14 cellular contexts compared by ENCODE assay signal in genomic region chr20:58130574-58130973, GRCh38.
DNase-seq lines count a peak whose midpoint lies in the region; FAIRE-seq and TF ChIP-seq lines count a peak whose summit lies in the region.
"Had no signal": no experiment of that assay in that cellular context is flagged by ENCODE, and none has a peak within 500 bp of the region (broad histone marks: within the 10 kb centered on the region; RNA-seq: fewer than 3 reads in every experiment).

No MANE protein-coding gene starts in this region.

- peak overlapping the region; percentile 64 for H2AFZ ChIP-seq in osteoblast (ENCODE audit: low read length)

- peaks cover 66% of the 10 kb centered on the region for H3K4me1 ChIP-seq in BLaER1
- H3K4me1 ChIP-seq in SJCRH30 = peaks cover 41% of the 10 kb centered on the region
- peaks cover 5 to 26% (median 21%) of the 10 kb centered on the region in 4 donors for H3K4me1 ChIP-seq in esophagus muscularis mucosa
- H3K4me1 ChIP-seq in osteoblast (ENCODE audit: insufficient read depth, low read length) = peaks cover 24% of the 10 kb centered on the region
- peaks cover 0 to 23% (median 14%) of the 10 kb centered on the region in 4 donors for H3K4me1 ChIP-seq in stomach
- H3K4me1 ChIP-seq in effector memory CD4-positive, alpha-beta T cell (ENCODE audit: control insufficient read depth, insufficient read depth, low read length, poor library complexity, severe bottlenecking) = no peaks in the 10 kb centered on the region
- H3K4me1 ChIP-seq: body of pancreas had no signal

- TF ChIP-seq EP300 in esophagus muscularis mucosa (IDR thresholded peaks at IDR 0.05) (no peak), stomach (IDR thresholded peaks at IDR 0.05) (no peak)

- H3K27ac ChIP-seq in BLaER1 (no peak overlapping the region), SJCRH30 (peak overlapping the region; percentile 81), esophagus muscularis mucosa (replicated peaks in 1 of 4) (peak overlapping the region in 2 of 4 donors; percentile 41 to 53), osteoblast (ENCODE audit: low read depth, low read length) (no peak overlapping the region), stomach (peak overlapping the region in 1 of 5 donors; percentile 47)
- no peak overlapping the region for H3K27ac ChIP-seq in effector memory CD4-positive, alpha-beta T cell (ENCODE audit: insufficient read depth, low read length, poor library complexity, severe bottlenecking)
- H3K27ac ChIP-seq: body of pancreas had no signal

- H3K4me2 ChIP-seq in BLaER1 (peak overlapping the region; percentile 79), osteoblast (ENCODE audit: insufficient read depth, low read length) (peak overlapping the region; percentile 83)

- peaks cover 15% of the 10 kb centered on the region for H3K9me3 ChIP-seq in BLaER1
- H3K9me3 ChIP-seq in SJCRH30 (replicated peaks) = peaks cover 7% of the 10 kb centered on the region
- H3K9me3 ChIP-seq in esophagus muscularis mucosa = peaks cover 0 to 6% (median under 1%) of the 10 kb centered on the region in 4 donors
- no peaks in the 10 kb centered on the region for H3K9me3 ChIP-seq in osteoblast (ENCODE audit: low read depth, low read length)
- peaks cover 0 to 13% (median 1%) of the 10 kb centered on the region in 4 donors for H3K9me3 ChIP-seq in stomach
- no peaks in the 10 kb centered on the region for H3K9me3 ChIP-seq in effector memory CD4-positive, alpha-beta T cell (ENCODE audit: control insufficient read depth, low read length)
- H3K9me3 ChIP-seq: body of pancreas had no signal

- DNase-seq in SJCRH30 = peak; percentile 88 to 92
- peak; percentile 72 for DNase-seq in esophagus muscularis mucosa (ENCODE audit: extremely low spot score)
- no peak for DNase-seq in osteoblast (ENCODE audit: insufficient read length, low spot score, missing footprints)
- no peak for DNase-seq in stomach
- DNase-seq in H54 (ENCODE audit: insufficient read length, low spot score) = no peak
- no peak for DNase-seq in activated gamma-delta T cell (lab: John Stamatoyannopoulos, UW)
- no peak for DNase-seq in effector memory CD4-positive, alpha-beta T cell
- DNase-seq: activated naive CD4-positive, alpha-beta T cell; body of pancreas; dorsolateral prefrontal cortex; mammary epithelial cell; NCI-H524 treated with DMSO at 0.1 percent for 48 hours had no signal

- H3K4me3 ChIP-seq in BLaER1 (no peak overlapping the region), SJCRH30 (peak overlapping the region; percentile 45), esophagus muscularis mucosa (no peak overlapping the region), osteoblast (ENCODE audit: insufficient read depth, low read length) (no peak overlapping the region), stomach (no peak overlapping the region)
- no peak overlapping the region for H3K4me3 ChIP-seq in effector memory CD4-positive, alpha-beta T cell (ENCODE audit: insufficient read depth, low read depth, low read length, poor library complexity, severe bottlenecking)
- H3K4me3 ChIP-seq: body of pancreas had no signal

- H3K79me2 ChIP-seq in osteoblast (ENCODE audit: insufficient read depth, low read length) = no peaks in the 10 kb centered on the region

- intact Hi-C loops in esophagus muscularis mucosa (cut with DNase I) (no loop called here), stomach (cut with DNase I; ENCODE audit: low total_unique reads) (no loop called here)

- no peak for FAIRE-seq in H54 (lab: Jason Lieb, UNC)
- FAIRE-seq: GM12892 had no signal

- TF ChIP-seq CTCF in esophagus muscularis mucosa (IDR thresholded peaks at IDR 0.05) (no peak), osteoblast (IDR thresholded peaks at IDR 0.05; ENCODE audit: extremely low read depth, low read depth, low read length) (no peak), stomach (IDR thresholded peaks at IDR 0.05) (no peak)

- no peak overlapping the region for H3K9ac ChIP-seq in BLaER1

- peaks cover 7% of the 10 kb centered on the region for H3K27me3 ChIP-seq in BLaER1
- no peaks in the 10 kb centered on the region for H3K27me3 ChIP-seq in SJCRH30
- H3K27me3 ChIP-seq in esophagus muscularis mucosa = peaks cover 0 to 20% (median 3%) of the 10 kb centered on the region in 4 donors
- H3K27me3 ChIP-seq in osteoblast (ENCODE audit: insufficient read depth, low read length) = peaks cover 21% of the 10 kb centered on the region
- peaks cover 0 to 60% (median 5%) of the 10 kb centered on the region in 3 donors for H3K27me3 ChIP-seq in stomach
- H3K27me3 ChIP-seq in effector memory CD4-positive, alpha-beta T cell (replicated peaks; ENCODE audit: control insufficient read depth, insufficient read depth, low read length, poor library complexity, severe bottlenecking) = peaks cover 8% of the 10 kb centered on the region
- H3K27me3 ChIP-seq: body of pancreas had no signal

- H4K20me1 ChIP-seq in BLaER1 (no peaks in the 10 kb centered on the region), osteoblast (ENCODE audit: insufficient read depth, low read length) (no peaks in the 10 kb centered on the region)

- H3K36me3 ChIP-seq in BLaER1 = no peaks in the 10 kb centered on the region; the same call in 1 of the 2 replicates
- H3K36me3 ChIP-seq in SJCRH30 = no peaks in the 10 kb centered on the region
- H3K36me3 ChIP-seq in esophagus muscularis mucosa = no peaks in the 10 kb centered on the region
- H3K36me3 ChIP-seq in osteoblast (ENCODE audit: insufficient read depth, low read length) = no peaks in the 10 kb centered on the region
- no peaks in the 10 kb centered on the region for H3K36me3 ChIP-seq in stomach
- H3K36me3 ChIP-seq in effector memory CD4-positive, alpha-beta T cell (ENCODE audit: control insufficient read depth, insufficient read depth, low read length) = no peaks in the 10 kb centered on the region

- 94% methylated on average over 11 of the region's 14 CpGs for WGBS in esophagus muscularis mucosa
- 76 to 85% (median 83%) methylated on average over 14 of the region's 14 CpGs for WGBS in stomach, 5 donors

- TF ChIP-seq POLR2A in esophagus muscularis mucosa (IDR thresholded peaks at IDR 0.05; ENCODE audit: low read depth) = no peak
- no peak for TF ChIP-seq POLR2A in stomach (IDR thresholded peaks at IDR 0.05)
- TF ChIP-seq POLR2A in H54 (IDR thresholded peaks at IDR 0.05; ENCODE audit: low read depth, low read length) = no peak

Comparison
In these comparisons a context has a peak if more than half of its experiments do, and no peak if none do; other contexts are left out.
1. DNase-seq: peak in SJCRH30 (2 of 2) and esophagus muscularis mucosa (single experiment); none in osteoblast (single experiment), stomach (single experiment), H54 (single experiment), activated gamma-delta T cell (single experiment) and effector memory CD4-positive, alpha-beta T cell (0 of 3).